Comparison of ENCODE assay signal across 24 cellular contexts in the genomic region with DNA sequence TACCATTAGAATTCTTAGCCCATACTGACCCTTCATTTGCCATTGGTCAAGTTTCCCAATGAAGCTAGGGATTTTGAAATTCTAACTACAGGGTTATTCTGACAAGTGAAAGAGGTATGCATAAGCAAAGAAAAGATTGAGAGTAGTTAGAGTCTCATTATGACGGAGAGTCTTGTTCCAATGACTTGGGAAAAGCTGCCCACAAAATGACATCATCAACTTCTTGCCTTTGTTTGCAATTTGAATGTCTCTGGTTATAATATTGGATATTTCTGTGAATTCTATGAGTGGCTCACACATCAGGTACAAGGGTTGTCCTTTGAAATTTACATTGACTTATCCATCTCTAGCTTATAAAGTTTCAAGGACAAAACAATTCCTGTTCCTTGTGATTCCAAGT.
"Had no signal": no experiment of that assay in that cellular context is flagged by ENCODE, and none has a peak within 500 bp of the region (broad histone marks: within the 10 kb centered on the region; RNA-seq: fewer than 3 reads in every experiment).

No MANE protein-coding gene starts in this region.

- H3K4me1 ChIP-seq: left ventricle myocardium inferior, right atrium auricular region, stomach, testis, thyroid gland, uterus had no signal

- H3K4me1 Mint-ChIP-seq: naive thymus-derived CD4-positive, alpha-beta T cell; stimulated activated naive B cell treated with anti-CD40 and anti-IgM and Interleukin-4, amounts not matched to agents 10 μg/mL and 1 μg/mL and 100 μg/mL, for 72 hours had no signal

- H3K27me3 Mint-ChIP-seq: naive thymus-derived CD4-positive, alpha-beta T cell; natural killer cell treated with Interleukin-12 subunit alpha and Interleukin-12 subunit beta and Interleukin-15 and Interleukin-18, amount 100 ng/mL, for 72 hours; progenitor cell of endocrine pancreas; stimulated activated naive B cell treated with anti-CD40 and anti-IgM and Interleukin-4, amounts not matched to agents 10 μg/mL and 1 μg/mL and 100 μg/mL, for 72 hours; type B pancreatic cell had no signal

- H3K36me3 ChIP-seq: left ventricle myocardium inferior, ovary, right atrium auricular region, stomach, thyroid gland, uterus had no signal

- H3K36me3 Mint-ChIP-seq: naive thymus-derived CD4-positive, alpha-beta T cell; natural killer cell treated with Interleukin-12 subunit alpha and Interleukin-12 subunit beta and Interleukin-15 and Interleukin-18, amount 100 ng/mL, for 72 hours; stimulated activated naive B cell treated with anti-CD40 and anti-IgM and Interleukin-4, amounts not matched to agents 10 μg/mL and 1 μg/mL and 100 μg/mL, for 72 hours; type B pancreatic cell had no signal

- ATAC-seq: mucosa of descending colon; naive thymus-derived CD4-positive, alpha-beta T cell; natural killer cell treated with Interleukin-12 subunit alpha and Interleukin-12 subunit beta and Interleukin-15 and Interleukin-18, amount 100 ng/mL, for 72 hours; sciatic nerve; stimulated activated naive B cell treated with anti-CD40 and anti-IgM and Interleukin-4, amounts not matched to agents 10 μg/mL and 1 μg/mL and 100 μg/mL, for 72 hours; stimulated activated naive CD8-positive, alpha-beta T cell treated with anti-CD3 and anti-CD28 coated beads, Interleukin-15, Interleukin-2, amounts not matched to agents 100 U/mL and 50 U/mL, for 24 hours had no signal

- H3K27ac Mint-ChIP-seq: naive thymus-derived CD4-positive, alpha-beta T cell; natural killer cell treated with Interleukin-12 subunit alpha and Interleukin-12 subunit beta and Interleukin-15 and Interleukin-18, amount 100 ng/mL, for 72 hours; progenitor cell of endocrine pancreas; stimulated activated naive B cell treated with anti-CD40 and anti-IgM and Interleukin-4, amounts not matched to agents 10 μg/mL and 1 μg/mL and 100 μg/mL, for 72 hours; type B pancreatic cell had no signal

- H3K27me3 ChIP-seq: hepatocyte, ovary, right atrium auricular region, stomach, testis, thyroid gland, uterus had no signal

- H3K27ac ChIP-seq: hepatocyte, left ventricle myocardium inferior, ovary, right atrium auricular region, skin epidermis, stomach, testis, thyroid gland, uterus had no signal

- H3K4me3 ChIP-seq: hepatocyte, left ventricle myocardium inferior, lung, mucosa of descending colon, ovary, right atrium auricular region, skin epidermis, stomach, testis, thyroid gland, uterus had no signal

- H3K4me3 Mint-ChIP-seq: naive thymus-derived CD4-positive, alpha-beta T cell; natural killer cell treated with Interleukin-12 subunit alpha and Interleukin-12 subunit beta and Interleukin-15 and Interleukin-18, amount 100 ng/mL, for 72 hours; stimulated activated naive B cell treated with anti-CD40 and anti-IgM and Interleukin-4, amounts not matched to agents 10 μg/mL and 1 μg/mL and 100 μg/mL, for 72 hours; type B pancreatic cell had no signal

- H3K79me2 ChIP-seq: hepatocyte had no signal

- H3K9me3 Mint-ChIP-seq: stimulated activated naive B cell treated with anti-CD40 and anti-IgM and Interleukin-4, amounts not matched to agents 10 μg/mL and 1 μg/mL and 100 μg/mL, for 72 hours; type B pancreatic cell had no signal

- H3K4me2 ChIP-seq: hepatocyte had no signal

- H3K9me3 ChIP-seq: left ventricle myocardium inferior, ovary, right atrium auricular region, stomach, testis, thyroid gland, uterus had no signal

- DNase-seq: islet precursor cell; left ventricle myocardium inferior; midbrain; mucosa of descending colon; naive thymus-derived CD4-positive, alpha-beta T cell; ovary; stimulated activated CD4-positive, alpha-beta T cell treated with anti-CD3 and anti-CD28 coated beads, Interleukin-12 subunit alpha, Interleukin-12 subunit beta, amount 100 ng/mL, for 4 hours; stimulated activated CD4-positive, alpha-beta T cell treated with anti-CD3 and anti-CD28 coated beads, Interleukin-15, amount 100 ng/mL, for 24 hours; stimulated activated CD4-positive, alpha-beta T cell treated with anti-CD3 and anti-CD28 coated beads, Interleukin-2, amount 100 ng/mL, for 24 hours; stimulated activated CD4-positive, alpha-beta T cell treated with anti-CD3 and anti-CD28 coated beads, Interleukin-4, amount 100 ng/mL, for 1 hour; stimulated activated naive B cell treated with anti-CD40 and anti-IgM and Interleukin-4, amounts not matched to agents 10 μg/mL and 1 μg/mL and 100 μg/mL, for 72 hours; stimulated activated naive CD8-positive, alpha-beta T cell treated with anti-CD3 and anti-CD28 coated beads, Interleukin-15, Interleukin-2, amounts not matched to agents 100 U/mL and 50 U/mL, for 24 hours; stomach; testis; thyroid gland; uterus had no signal

- H2AFZ ChIP-seq: hepatocyte had no signal
